In genomic region chr5:112687306-112687705, GRCh38 we compare ENCODE assay signal across 9 cellular contexts.
"Had no signal": no experiment of that assay in that cellular context is flagged by ENCODE, and none has a peak within 500 bp of the region (broad histone marks: within the 10 kb centered on the region; RNA-seq: fewer than 3 reads in every experiment).

No MANE protein-coding gene starts in this region.

- H3K4me3 ChIP-seq: pancreas, stomach, testis had no signal

- DNase-seq: activated CD4-positive, alpha-beta memory T cell treated with anti-CD3 and anti-CD28 coated beads for 36 hours; activated CD8-positive, alpha-beta memory T cell treated with anti-CD3 and anti-CD28 coated beads, Interleukin-2, amount 10 ng/mL, durations not matched to agents 7 days and 5 days; activated T-cell treated with anti-CD3 and anti-CD28 coated beads, Interleukin-2, amount 50 U/mL, for 1 hour; kidney glomerular epithelial cell; pancreas; stomach; testis had no signal

- H3K4me1 ChIP-seq: pancreas, testis had no signal

- H3K27me3 ChIP-seq: pancreas, testis had no signal

- H3K36me3 ChIP-seq: pancreas, stomach had no signal

- H3K27ac ChIP-seq: pancreas, stomach, testis, VCaP had no signal

- FAIRE-seq: colon, pancreas had no signal

- H3K9me3 ChIP-seq: pancreas, stomach, testis had no signal
